9 cellular contexts compared by ENCODE assay signal in genomic region chr2:16063955-16064633, GRCh38.
"Had no signal": no experiment of that assay in that cellular context is flagged by ENCODE, and none has a peak within 500 bp of the region (broad histone marks: within the 10 kb centered on the region; RNA-seq: fewer than 3 reads in every experiment).

No MANE protein-coding gene starts in this region.

- H3K36me3 ChIP-seq: HAP-1 had no signal

- H3K4me1 Mint-ChIP-seq: GM23338 had no signal

- ATAC-seq: GM23338, HCT116 had no signal

- H3K4me3 ChIP-seq: GM23248, GM23338, HAP-1 had no signal

- H3K4me1 ChIP-seq: HAP-1 had no signal

- H3K4me3 Mint-ChIP-seq: GM23338, H9, HFFc6 had no signal

- DNase-seq: GM23248, GOT3, H7, H9, HCEC 1CT, HFFc6 had no signal

- H3K27ac Mint-ChIP-seq: GM23338, H9, HFFc6 had no signal
